In genomic region chr2:202632682-202633081, GRCh38 we compare ENCODE assay signal across 12 cellular contexts. TPM values are rescaled to one million over a fixed set of nuclear protein-coding genes. Genes with fewer than 3 reads are reported as not detected.
DNase-seq lines count a peak whose midpoint lies in the region; ATAC-seq, FAIRE-seq and TF ChIP-seq lines count a peak whose summit lies in the region.
"Had no signal": no experiment of that assay in that cellular context is flagged by ENCODE, and none has a peak within 500 bp of the region (broad histone marks: within the 10 kb centered on the region; RNA-seq: fewer than 3 reads in every experiment).

No MANE protein-coding gene starts in this region.

- no peaks in the 10 kb centered on the region for H3K27me3 ChIP-seq in endothelial cell of umbilical vein (ENCODE audit: control insufficient read depth in 2 of 2, insufficient read depth in 2 of 2, low read length in 2 of 2)
- no peaks in the 10 kb centered on the region for H3K27me3 ChIP-seq in osteoblast (ENCODE audit: insufficient read depth, low read length)
- H3K27me3 ChIP-seq in left lung = no peaks in the 10 kb centered on the region
- H3K27me3 ChIP-seq: stomach had no signal

- no peak overlapping the region for H3K4me2 ChIP-seq in endothelial cell of umbilical vein (ENCODE audit: insufficient read depth, low read length)
- H3K4me2 ChIP-seq in osteoblast (ENCODE audit: insufficient read depth, low read length) = no peak overlapping the region

- no peak for FAIRE-seq in endothelial cell of umbilical vein (lab: Jason Lieb, UNC)

- H4K20me1 ChIP-seq in endothelial cell of umbilical vein (replicated peaks; ENCODE audit: control insufficient read depth, extremely low read depth, insufficient read depth, low read length) (no peaks in the 10 kb centered on the region), osteoblast (ENCODE audit: insufficient read depth, low read length) (no peaks in the 10 kb centered on the region)

- H3K9me1 ChIP-seq in endothelial cell of umbilical vein (replicated peaks; ENCODE audit: control insufficient read depth, extremely low read depth, insufficient read depth, low read length) = no peaks in the 10 kb centered on the region

- DNase-seq in EL (peak; percentile 11), T-cell (no peak), endothelial cell of umbilical vein (ENCODE audit: low read depth, low spot score) (peak; percentile 58), osteoblast (ENCODE audit: insufficient read length, low spot score, missing footprints) (peak; percentile 73), MCF 10A (ENCODE audit: unreplicated experiment) (no peak), left lung (no peak)
- DNase-seq: COR-L47; NCI-H524; stimulated activated CD4-positive, alpha-beta T cell treated with anti-CD3 and anti-CD28 coated beads, Interleukin-4, amount 100 ng/mL, for 4 hours; stomach had no signal

- ATAC-seq in T-cell (replicated peaks in 1 of 4) (no peak), GM18867 (IDR thresholded peaks at IDR 0.05; ENCODE audit: unreplicated experiment) (no peak), left lung (no peak)

- H3K4me1 ChIP-seq in endothelial cell of umbilical vein (ENCODE audit: control insufficient read depth, extremely low read depth, insufficient read depth, low read length) (peaks cover 16% of the 10 kb centered on the region), osteoblast (ENCODE audit: insufficient read depth, low read length) (no peaks in the 10 kb centered on the region), left lung (peaks cover 9 to 20% of the 10 kb centered on the region in 2 donors)

- peak overlapping the region; percentile 37 to 50 (median 40) for H3K4me3 Mint-ChIP-seq in T-cell
- no peak overlapping the region for H3K4me3 Mint-ChIP-seq in MCF 10A (ENCODE audit: unreplicated experiment)

- H3K9me3 Mint-ChIP-seq in T-cell = no peaks in the 10 kb centered on the region
- H3K9me3 Mint-ChIP-seq in MCF 10A (ENCODE audit: unreplicated experiment) = no peaks in the 10 kb centered on the region

- H3K27ac ChIP-seq in endothelial cell of umbilical vein (ENCODE audit: insufficient read depth, low read depth, low read length) = no peak overlapping the region
- H3K27ac ChIP-seq in osteoblast (ENCODE audit: low read depth, low read length) = no peak overlapping the region
- no peak overlapping the region for H3K27ac ChIP-seq in left lung
- H3K27ac ChIP-seq: stomach had no signal

- H3K27me3 Mint-ChIP-seq in T-cell (no peaks in the 10 kb centered on the region), MCF 10A (ENCODE audit: insufficient read depth, unreplicated experiment) (no peaks in the 10 kb centered on the region)

- no peak for TF ChIP-seq CTCF in endothelial cell of umbilical vein (IDR thresholded peaks at IDR 0.05; ENCODE audit: extremely low read depth in 1 of 2, insufficient read depth in 1 of 2, low read depth in 1 of 2, low read length in 2 of 2)
- TF ChIP-seq CTCF in osteoblast (IDR thresholded peaks at IDR 0.05; ENCODE audit: extremely low read depth, low read depth, low read length) = no peak
- TF ChIP-seq CTCF in MCF 10A (IDR thresholded peaks at IDR 0.05; ENCODE audit: unreplicated experiment) = no peak
- no peak for TF ChIP-seq CTCF in left lung (IDR thresholded peaks at IDR 0.05)

- H3K9me3 ChIP-seq in endothelial cell of umbilical vein (replicated peaks; ENCODE audit: control insufficient read depth, insufficient read depth, low read length) (no peaks in the 10 kb centered on the region), osteoblast (ENCODE audit: low read depth, low read length) (no peaks in the 10 kb centered on the region), left lung (no peaks in the 10 kb centered on the region)
- H3K9me3 ChIP-seq: stomach had no signal

- dilution Hi-C loops in endothelial cell of umbilical vein (cut with MboI; ENCODE audit: extremely low pct_ligation_motif_present, low sequenced_read_pairs) = no loop called here

- H3K36me3 Mint-ChIP-seq in T-cell (peaks cover 5% of the 10 kb centered on the region), MCF 10A (ENCODE audit: insufficient read depth, unreplicated experiment) (no peaks in the 10 kb centered on the region)

- H3K4me1 Mint-ChIP-seq in T-cell (peaks cover 34 to 41% (median 37%) of the 10 kb centered on the region in 3 donors), MCF 10A (ENCODE audit: insufficient read depth, unreplicated experiment) (peaks cover 15% of the 10 kb centered on the region)

- H3K4me3 ChIP-seq in endothelial cell of umbilical vein (replicated peaks in 1 of 3; ENCODE audit: insufficient read depth in 1 of 3, low read depth in 1 of 3, low read length in 3 of 3) (no peak overlapping the region), osteoblast (ENCODE audit: insufficient read depth, low read length) (no peak overlapping the region), left lung (no peak overlapping the region)
- H3K4me3 ChIP-seq: lung, stomach had no signal

- H2AFZ ChIP-seq in endothelial cell of umbilical vein (ENCODE audit: low read depth, low read length) (no peak overlapping the region), osteoblast (ENCODE audit: low read length) (no peak overlapping the region)

- H3K79me2 ChIP-seq in endothelial cell of umbilical vein (ENCODE audit: control insufficient read depth, insufficient read depth, low read length) (no peaks in the 10 kb centered on the region), osteoblast (ENCODE audit: insufficient read depth, low read length) (no peaks in the 10 kb centered on the region)

- no peak overlapping the region for H3K9ac ChIP-seq in endothelial cell of umbilical vein (replicated peaks; ENCODE audit: extremely low read depth, insufficient read depth, low read length)

- H3K27ac Mint-ChIP-seq in T-cell (peak overlapping the region; percentile 12 to 56), MCF 10A (ENCODE audit: low read depth, unreplicated experiment) (no peak overlapping the region)

- intact Hi-C loops in endothelial cell of umbilical vein (cut with micrococcal nuclease) (loop anchor here (10.0 kb wide), 2 partner anchors 382 to 1052 kb away; partner anchors contain the start of gene NBEAL1), MCF 10A (cut with micrococcal nuclease) (no loop called here), left lung (cut with DNase I) (no loop called here)

- POLR2A ChIA-PET in T-cell (lab: Charles Lee) = interaction anchor here in 1 of 2 donors (0.6 kb wide), 1 partner anchor 633 kb away, joined by 3 read pairs; no protein-coding TSS in a partner anchor
- POLR2A ChIA-PET in endothelial cell of umbilical vein (lab: Charles Lee) = no interaction called here
- POLR2A ChIA-PET in MCF 10A (lab: Yijun Ruan, JAX) = interaction anchor here (0.6 to 0.9 kb wide), 3 partner anchors 37 to 48 kb away, joined by 3 to 4 read pairs (median 4); no protein-coding TSS in a partner anchor

- CTCF ChIA-PET in T-cell (lab: Charles Lee) = no interaction called here
- CTCF ChIA-PET in endothelial cell of umbilical vein (lab: Charles Lee) = interaction anchor here (1.8 to 1.9 kb wide), 2 partner anchors 40 to 44 kb away, joined by 5 to 6 read pairs; no protein-coding TSS in a partner anchor
- CTCF ChIA-PET in MCF 10A (lab: Yijun Ruan, JAX) = interaction anchor here (0.7 to 1.5 kb wide), 3 partner anchors 31 to 38 kb away, joined by 3 to 4 read pairs (median 3); no protein-coding TSS in a partner anchor

- no TSS peak for BruUV-seq in endothelial cell of umbilical vein (replicated peaks; lab: Mats Ljungman, UMichigan)
- BruUV-seq in MCF 10A (replicated peaks; lab: Mats Ljungman, UMichigan) = no TSS peak

- H3K36me3 ChIP-seq in endothelial cell of umbilical vein (ENCODE audit: control insufficient read depth in 2 of 2, extremely low read depth in 1 of 2, insufficient read depth in 2 of 2, low read length in 2 of 2) (no peaks in the 10 kb centered on the region), osteoblast (ENCODE audit: insufficient read depth, low read length) (no peaks in the 10 kb centered on the region), left lung (no peaks in the 10 kb centered on the region)
- H3K36me3 ChIP-seq: stomach had no signal

- no peak for TF ChIP-seq POLR2A in endothelial cell of umbilical vein (IDR thresholded peaks at IDR 0.05; ENCODE audit: low read depth, low read length)

TF ChIP-seq in endothelial cell of umbilical vein, 7 proteins besides CTCF, POLR2A, EP300 and RAD21:
- TF ChIP-seq GATA2 (IDR thresholded peaks at IDR 0.05; ENCODE audit: insufficient read depth, insufficient read length, low read depth, low read length) (no peak), EZH2 (IDR thresholded peaks at IDR 0.05; ENCODE audit: borderline replicate concordance, low read depth, low read length, severe bottlenecking) (no peak)

RNA-seq across cellular contexts. Expression of gene FAM117B, which starts 2.1 kb away (rescaled TPM):
- total RNA-seq in T-cell (10 to 100 TPM; 23.6 to 44.0 (median 28.4) TPM), endothelial cell of umbilical vein (5.7 and 7.0 TPM in 2 replicates), osteoblast (2.9 and 3.2 TPM in 2 replicates), MCF 10A (2022) (2.4 and 2.5 TPM in 2 replicates), left lung (10 to 100 TPM in 1 of 2 donors, 1 to 10 TPM in 1; 4.9 to 10.5 TPM)
- 1.1 and 1.3 TPM in 2 replicates for polyA plus RNA-seq in endothelial cell of umbilical vein
- polyA plus RNA-seq in endothelial cell of umbilical vein (2011; cell fraction: cytosol; rRNA removed) = 1.6 and 1.8 TPM in 2 replicates
- polyA plus RNA-seq in endothelial cell of umbilical vein (2011; cell fraction: nucleus; rRNA removed) = 2.2 TPM in 2 replicates
- polyA plus RNA-seq in endothelial cell of umbilical vein (2012) = 2.4 and 2.8 TPM in 2 replicates
- polyA minus RNA-seq in endothelial cell of umbilical vein = 3.4 and 3.5 TPM in 2 replicates
- 4.7 TPM for polyA minus RNA-seq in endothelial cell of umbilical vein (2011; cell fraction: cytosol; rRNA and poly(A)+ RNA removed)
- polyA minus RNA-seq in endothelial cell of umbilical vein (2011; cell fraction: nucleus; rRNA and poly(A)+ RNA removed) = 4.5 and 4.6 TPM in 2 replicates

Comparison
In these comparisons a context has a peak if more than half of its experiments do, and no peak if none do; other contexts are left out.
1. DNase-seq: peak in EL (single experiment), endothelial cell of umbilical vein (single experiment) and osteoblast (single experiment); none in T-cell (0 of 34), MCF 10A (single experiment) and left lung (0 of 2).
2. CTCF ChIA-PET loops: an anchor here in endothelial cell of umbilical vein (1.8 to 1.9 kb wide) and MCF 10A (0.7 to 1.5 kb wide); none called in T-cell.